In genomic region chr15:50138391-50138790, GRCh38 we compare ENCODE assay signal across 16 cellular contexts. TPM values are rescaled to one million over a fixed set of nuclear protein-coding genes. Genes with fewer than 3 reads are reported as not detected.
DNase-seq lines count a peak whose midpoint lies in the region; ATAC-seq and TF ChIP-seq lines count a peak whose summit lies in the region.
"Had no signal": no experiment of that assay in that cellular context is flagged by ENCODE, and none has a peak within 500 bp of the region (broad histone marks: within the 10 kb centered on the region; RNA-seq: fewer than 3 reads in every experiment).

No MANE protein-coding gene starts in this region.

- BruUV-seq in IMR-90 (replicated peaks; lab: Mats Ljungman, UMichigan) (no TSS peak), mammary epithelial cell (replicated peaks; lab: Mats Ljungman, UMichigan) (no TSS peak)

- no peak overlapping the region for H3K4me3 ChIP-seq in IMR-90 (ENCODE audit: insufficient read depth, low read depth, low read length)
- H3K4me3 ChIP-seq in mammary epithelial cell (replicated peaks in 1 of 3; ENCODE audit: insufficient read depth in 1 of 3, low read depth in 2 of 3, low read length in 3 of 3): no peak overlapping the region
- H3K4me3 ChIP-seq in naive thymus-derived CD4-positive, alpha-beta T cell (ENCODE audit: low read length): no peak overlapping the region
- H3K4me3 ChIP-seq: SK-N-MC had no signal

- TF ChIP-seq RAD21 in IMR-90 (IDR thresholded peaks at IDR 0.05; ENCODE audit: low read length): peak; percentile 35

- peak overlapping the region; percentile 42 for H3K4ac ChIP-seq in IMR-90 (ENCODE audit: low read depth, low read length)

- no peak overlapping the region for H3K4me3 Mint-ChIP-seq in activated T-cell treated with anti-CD3 and anti-CD28 coated beads, Interleukin-2, amount 50 U/mL, for 24 hours
- H3K4me3 Mint-ChIP-seq in progenitor cell of endocrine pancreas (ENCODE audit: low read depth): no peak overlapping the region
- H3K4me3 Mint-ChIP-seq in T-cell: no peak overlapping the region
- H3K4me3 Mint-ChIP-seq in naive thymus-derived CD4-positive, alpha-beta T cell: no peak overlapping the region
- H3K4me3 Mint-ChIP-seq: CD4-positive, alpha-beta memory T cell had no signal

- ATAC-seq in IMR-90 (ENCODE audit: low read depth) (no peak), T-cell (replicated peaks in 1 of 4) (no peak)
- ATAC-seq in naive thymus-derived CD4-positive, alpha-beta T cell: no peak
- ATAC-seq: left lobe of liver had no signal

- no peak overlapping the region for H2AK5ac ChIP-seq in IMR-90 (ENCODE audit: low read depth, low read length)

- H2BK5ac ChIP-seq in IMR-90 (ENCODE audit: low read depth, low read length, poor library complexity, severe bottlenecking): peak overlapping the region; percentile 98

- H3K4me1 Mint-ChIP-seq in activated T-cell treated with anti-CD3 and anti-CD28 coated beads, Interleukin-2, amount 50 U/mL, for 24 hours (ENCODE audit: low read depth): peaks cover 65% of the 10 kb centered on the region
- no peaks in the 10 kb centered on the region for H3K4me1 Mint-ChIP-seq in progenitor cell of endocrine pancreas (ENCODE audit: low read depth)
- peaks cover 0 to 6% (median 0%) of the 10 kb centered on the region in 3 donors for H3K4me1 Mint-ChIP-seq in T-cell
- H3K4me1 Mint-ChIP-seq in naive thymus-derived CD4-positive, alpha-beta T cell: peaks cover 0 to 51% (median 0%) of the 10 kb centered on the region in 7 donors

- H4K20me1 ChIP-seq in IMR-90 (ENCODE audit: insufficient read depth, low read length) (no peaks in the 10 kb centered on the region), mammary epithelial cell (ENCODE audit: insufficient read depth, low read length) (no peaks in the 10 kb centered on the region)

- dilution Hi-C loops in IMR-90 (cut with HindIII; ENCODE audit: low sequenced_read_pairs, unreplicated experiment) (no loop called here), mammary epithelial cell (cut with HindIII; ENCODE audit: low sequenced_read_pairs) (no loop called here)

- H4K8ac ChIP-seq in IMR-90 (ENCODE audit: low read depth in 2 of 2, low read length in 2 of 2): peak overlapping the region in 1 of 2 experiments; percentile 65; a peak in 2 of 4 replicates

- intact Hi-C loops in IMR-90 (cut with micrococcal nuclease) (loop anchor here (5.0 kb wide), 5 partner anchors 136 to 981 kb away; partner anchors contain the start of genes COPS2, DTWD1 and FAM227B), mammary epithelial cell (cut with micrococcal nuclease) (loop anchor here (2.0 kb wide), 1 partner anchor 22 kb away; no protein-coding TSS in a partner anchor)
- intact Hi-C loops in naive thymus-derived CD4-positive, alpha-beta T cell (cut with micrococcal nuclease): loop anchor here in 1 of 2 donors (5.0 kb wide), 2 partner anchors 51 to 136 kb away; no protein-coding TSS in a partner anchor

- H3K9me3 ChIP-seq in IMR-90 (ENCODE audit: control insufficient read depth, insufficient read depth, low read length) (no peaks in the 10 kb centered on the region), mammary epithelial cell (replicated peaks; ENCODE audit: insufficient read depth, low read length) (no peaks in the 10 kb centered on the region)
- H3K9me3 ChIP-seq in naive thymus-derived CD4-positive, alpha-beta T cell (ENCODE audit: control insufficient read depth in 2 of 3, low read length in 3 of 3): no peaks in the 10 kb centered on the region

- H2BK120ac ChIP-seq in IMR-90 (ENCODE audit: low read depth, low read length): peak overlapping the region; percentile 78

- peak overlapping the region; percentile 94 for H3K27ac Mint-ChIP-seq in activated T-cell treated with anti-CD3 and anti-CD28 coated beads, Interleukin-2, amount 50 U/mL, for 24 hours
- H3K27ac Mint-ChIP-seq in progenitor cell of endocrine pancreas (no peak overlapping the region), T-cell (no peak overlapping the region)
- peak overlapping the region in 1 of 9 donors; percentile 93 for H3K27ac Mint-ChIP-seq in naive thymus-derived CD4-positive, alpha-beta T cell
- H3K27ac Mint-ChIP-seq: CD4-positive, alpha-beta memory T cell had no signal

- no peak for TF ChIP-seq POLR2A in IMR-90 (IDR thresholded peaks at IDR 0.05; ENCODE audit: low read depth, low read length)

- CTCF ChIA-PET in IMR-90 (lab: Yijun Ruan, JAX) (interaction anchor here (0.6 kb wide), 1 partner anchor 389 kb away, joined by 10 read pairs; no protein-coding TSS in a partner anchor), mammary epithelial cell (lab: Charles Lee; ENCODE audit: low non-redundant PET) (no interaction called here), T-cell (lab: Charles Lee) (no interaction called here)
- CTCF ChIA-PET in naive thymus-derived CD4-positive, alpha-beta T cell (lab: Charles Lee): no interaction called here

- H2BK20ac ChIP-seq in IMR-90 (ENCODE audit: low read depth, low read length): peak overlapping the region; percentile 75

- no peak overlapping the region for H4K5ac ChIP-seq in IMR-90 (ENCODE audit: low read depth, low read length)

- POLR2A ChIA-PET in IMR-90 (lab: Charles Lee; ENCODE audit: unreplicated experiment) (no interaction called here), T-cell (lab: Charles Lee) (no interaction called here)
- POLR2A ChIA-PET in naive thymus-derived CD4-positive, alpha-beta T cell (lab: Charles Lee): no interaction called here

- peaks cover 7% of the 10 kb centered on the region for H3K9me1 ChIP-seq in IMR-90 (ENCODE audit: insufficient read depth, low read length)

- peaks cover 2% of the 10 kb centered on the region for H3K27me3 Mint-ChIP-seq in activated T-cell treated with anti-CD3 and anti-CD28 coated beads, Interleukin-2, amount 50 U/mL, for 24 hours
- H3K27me3 Mint-ChIP-seq in progenitor cell of endocrine pancreas (no peaks in the 10 kb centered on the region), T-cell (no peaks in the 10 kb centered on the region)
- H3K27me3 Mint-ChIP-seq in naive thymus-derived CD4-positive, alpha-beta T cell: peaks cover 0 to 13% (median 3%) of the 10 kb centered on the region in 5 donors

- no peak overlapping the region for H3K56ac ChIP-seq in IMR-90 (ENCODE audit: extremely low read depth, insufficient read depth, low read length)

- peaks cover 2% of the 10 kb centered on the region for H3K9me3 Mint-ChIP-seq in activated T-cell treated with anti-CD3 and anti-CD28 coated beads, Interleukin-2, amount 50 U/mL, for 24 hours
- H3K9me3 Mint-ChIP-seq in progenitor cell of endocrine pancreas (ENCODE audit: low read depth): no peaks in the 10 kb centered on the region
- H3K9me3 Mint-ChIP-seq in T-cell: no peaks in the 10 kb centered on the region
- peaks cover 0 to 4% (median 0%) of the 10 kb centered on the region in 11 donors for H3K9me3 Mint-ChIP-seq in naive thymus-derived CD4-positive, alpha-beta T cell
- H3K9me3 Mint-ChIP-seq: CD4-positive, alpha-beta memory T cell had no signal

- H3K23ac ChIP-seq in IMR-90 (ENCODE audit: low read depth, low read length): no peak overlapping the region

- H3K27me3 ChIP-seq in IMR-90 (ENCODE audit: control insufficient read depth, insufficient read depth, low read length): no peaks in the 10 kb centered on the region
- H3K27me3 ChIP-seq in mammary epithelial cell (ENCODE audit: insufficient read depth, low read length): no peaks in the 10 kb centered on the region
- H3K27me3 ChIP-seq in naive thymus-derived CD4-positive, alpha-beta T cell (ENCODE audit: control insufficient read depth in 2 of 2, insufficient read depth in 2 of 2, low read length in 2 of 2): no peaks in the 10 kb centered on the region

- H3K4me2 ChIP-seq in IMR-90 (ENCODE audit: low read depth, low read length) (no peak overlapping the region), mammary epithelial cell (ENCODE audit: insufficient read depth, low read depth, low read length) (no peak overlapping the region)

- no peak for DNase-seq in activated T-cell treated with anti-CD3 and anti-CD28 coated beads, Interleukin-2, amount 50 U/mL, for 24 hours
- DNase-seq in activated T-cell treated with anti-CD3 and anti-CD28 coated beads, Interleukin-2, amount 50 U/mL, for 48 hours: no peak
- DNase-seq in IMR-90: peak; percentile 34
- DNase-seq in mammary epithelial cell: no peak
- DNase-seq in progenitor cell of endocrine pancreas (ENCODE audit: low spot score, unreplicated experiment): no peak
- DNase-seq in mesenteric fat pad (ENCODE audit: low spot score): no peak
- no peak for DNase-seq in T-cell
- no peak for DNase-seq in naive thymus-derived CD4-positive, alpha-beta T cell
- DNase-seq: activated CD8-positive, alpha-beta memory T cell treated with anti-CD3 and anti-CD28 coated beads for 24 hours; amniotic stem cell; CD4-positive, alpha-beta memory T cell; head of caudate nucleus; NCI-H146; nucleus accumbens had no signal

- no peaks in the 10 kb centered on the region for H3K36me3 ChIP-seq in IMR-90 (ENCODE audit: control insufficient read depth, insufficient read depth, low read length)
- H3K36me3 ChIP-seq in mammary epithelial cell (ENCODE audit: insufficient read depth, low read length): no peaks in the 10 kb centered on the region
- no peaks in the 10 kb centered on the region for H3K36me3 ChIP-seq in naive thymus-derived CD4-positive, alpha-beta T cell (ENCODE audit: control insufficient read depth in 2 of 3, insufficient read depth in 3 of 3, low read length in 3 of 3)

- H4K91ac ChIP-seq in IMR-90 (ENCODE audit: insufficient read depth, low read depth, low read length): peak overlapping the region; percentile 61

- H3K9ac ChIP-seq in IMR-90 (ENCODE audit: low read depth, low read length) (no peak overlapping the region), mammary epithelial cell (ENCODE audit: insufficient read depth, low read length) (no peak overlapping the region)

- H3K79me2 ChIP-seq in mammary epithelial cell (ENCODE audit: insufficient read depth, low read length): no peaks in the 10 kb centered on the region

- peaks cover 17% of the 10 kb centered on the region for H3K4me1 ChIP-seq in IMR-90 (ENCODE audit: control insufficient read depth, insufficient read depth, low read length)
- peaks cover 25% of the 10 kb centered on the region for H3K4me1 ChIP-seq in mammary epithelial cell (ENCODE audit: insufficient read depth, low read length)
- H3K4me1 ChIP-seq in naive thymus-derived CD4-positive, alpha-beta T cell (ENCODE audit: control insufficient read depth in 2 of 2, insufficient read depth in 2 of 2, low read length in 2 of 2): no peaks in the 10 kb centered on the region

- no peak overlapping the region for H3K14ac ChIP-seq in IMR-90 (replicated peaks; ENCODE audit: low read depth, low read length)

- peaks cover 3% of the 10 kb centered on the region for H3K36me3 Mint-ChIP-seq in activated T-cell treated with anti-CD3 and anti-CD28 coated beads, Interleukin-2, amount 50 U/mL, for 24 hours (ENCODE audit: low read depth)
- H3K36me3 Mint-ChIP-seq in progenitor cell of endocrine pancreas (ENCODE audit: insufficient read depth) (no peaks in the 10 kb centered on the region), T-cell (no peaks in the 10 kb centered on the region)
- H3K36me3 Mint-ChIP-seq in naive thymus-derived CD4-positive, alpha-beta T cell: peaks cover 0 to 10% (median 0%) of the 10 kb centered on the region in 5 donors
- H3K36me3 Mint-ChIP-seq: CD4-positive, alpha-beta memory T cell had no signal

- H3K79me1 ChIP-seq in IMR-90 (ENCODE audit: low read depth in 1 of 2, low read length in 2 of 2): peaks cover 0 to 3% of the 10 kb centered on the region in 2 experiments; a peak in 1 of 4 replicates

- peak; percentile 39 for TF ChIP-seq CTCF in IMR-90 (conservative IDR thresholded peaks at IDR 0.05; ENCODE audit: low read depth, low read length)
- peak; percentile 47 to 51 for TF ChIP-seq CTCF in mammary epithelial cell (conservative IDR thresholded peaks at IDR 0.05 in 1 of 2, IDR thresholded peaks at IDR 0.05 in 1 of 2; ENCODE audit: extremely low read depth in 1 of 2, insufficient read depth in 1 of 2, low read depth in 1 of 2, low read length in 2 of 2)
- TF ChIP-seq CTCF in progenitor cell of endocrine pancreas (IDR thresholded peaks at IDR 0.05; ENCODE audit: unreplicated experiment): peak; percentile 14

- H2AFZ ChIP-seq in IMR-90 (replicated peaks; ENCODE audit: low read length, poor library complexity): no peak overlapping the region
- no peak overlapping the region for H2AFZ ChIP-seq in mammary epithelial cell (ENCODE audit: low read depth, low read length)

- H2BK15ac ChIP-seq in IMR-90 (ENCODE audit: low read depth, low read length): no peak overlapping the region; the same call in 2 of the 3 replicates

- in situ Hi-C loops in IMR-90 (cut with MboI; ENCODE audit: low sequenced_read_pairs) (loop anchor here (25.0 kb wide), 1 partner anchor 1426 kb away; no protein-coding TSS in a partner anchor), mammary epithelial cell (cut with MboI; ENCODE audit: low sequenced_read_pairs in 2 of 2) (loop anchor here in 1 of 2 donors (25.0 kb wide), 1 partner anchor 1276 kb away; no protein-coding TSS in a partner anchor)

- no peak overlapping the region for H2AK9ac ChIP-seq in IMR-90 (replicated peaks; ENCODE audit: low read depth, low read length, poor library complexity)

- H3K27ac ChIP-seq in IMR-90 (ENCODE audit: insufficient read depth, low read length): 0 out of 2 replicates have a peak overlapping the region, but pooled peaks have one; percentile 14
- peak overlapping the region; percentile 63 for H3K27ac ChIP-seq in mammary epithelial cell (ENCODE audit: insufficient read depth, low read depth, low read length)
- no peak overlapping the region for H3K27ac ChIP-seq in naive thymus-derived CD4-positive, alpha-beta T cell (ENCODE audit: low read depth, low read length)
- H3K27ac ChIP-seq: SK-N-MC had no signal

- H3K18ac ChIP-seq in IMR-90 (ENCODE audit: low read depth, low read length): peak overlapping the region; percentile 45; the same call in 1 of the 2 replicates

RNA-seq across cellular contexts. Expression of gene ATP8B4, which starts 19.4 kb away (rescaled TPM):
- total RNA-seq in IMR-90 (2012; rRNA removed) (0.54 and 0.56 TPM in 2 replicates), mammary epithelial cell (1 to 10 TPM in 1 of 2 donors, not detected in 1; 2.2 TPM), progenitor cell of endocrine pancreas (0.95 and 0.98 TPM in 2 replicates), mesenteric fat pad (31.5 TPM), T-cell (1 to 10 TPM in 4 of 5 donors, under 1 TPM in 1; 0.72 to 2.4 (median 1.3) TPM)
- polyA plus RNA-seq in IMR-90 (2012; rRNA removed) (0.09 and 0.12 TPM in 2 replicates), mammary epithelial cell (not detected)
- 0.02 TPM in 2 replicates for polyA plus RNA-seq in IMR-90 (2012; cell fraction: cytosol; rRNA removed)
- polyA plus RNA-seq in IMR-90 (2012; cell fraction: nucleus; rRNA removed; ENCODE audit: low replicate concordance): 0.11 and 0.94 TPM in 2 replicates
- not detected for polyA minus RNA-seq in mammary epithelial cell
- total RNA-seq in naive thymus-derived CD4-positive, alpha-beta T cell: 10 to 100 TPM in 2 of 5 experiments, 1 to 10 TPM in 2, under 1 TPM in 1; 0.92 to 24.3 (median 5.0) TPM
- not detected for polyA plus RNA-seq in naive thymus-derived CD4-positive, alpha-beta T cell

RNA-seq across cellular contexts. Expression of gene SLC27A2, which starts 43.6 kb away (rescaled TPM):
- total RNA-seq in IMR-90 (2012; rRNA removed) (under 0.01 TPM in 1 of 2 replicates, not detected in the other), mammary epithelial cell (10 to 100 TPM in 1 of 2 donors, under 1 TPM in 1; 0.31 to 19.7 TPM), progenitor cell of endocrine pancreas (10.3 and 10.6 TPM in 2 replicates), mesenteric fat pad (1.7 TPM), T-cell (1 to 10 TPM in 2 of 5 donors, under 1 TPM in 3; 0.56 to 1.1 (median 0.70) TPM)
- polyA plus RNA-seq in IMR-90 (2012; rRNA removed) (not detected in 2 replicates), mammary epithelial cell (0.42 TPM)
- polyA plus RNA-seq in IMR-90 (2012; cell fraction: cytosol; rRNA removed): 0.03 TPM in 1 of 2 replicates, not detected in the other
- not detected in 2 replicates for polyA plus RNA-seq in IMR-90 (2012; cell fraction: nucleus; rRNA removed; ENCODE audit: low replicate concordance)
- polyA minus RNA-seq in mammary epithelial cell: 4.1 TPM
- total RNA-seq in naive thymus-derived CD4-positive, alpha-beta T cell: 10 to 100 TPM in 1 of 5 experiments, under 1 TPM in 4; 0.34 to 28.2 (median 0.54) TPM
- polyA plus RNA-seq in naive thymus-derived CD4-positive, alpha-beta T cell: under 1 TPM; 0.17 to 0.38 TPM
